ENCODE assay signal across 1 cellular context in genomic region chr11:75576017-75576416, GRCh38.
A peak's percentile ranks its signal among the peaks of the same experiment; 100 is the strongest.
TF ChIP-seq lines count a peak whose summit lies in the region.

No MANE protein-coding gene starts in this region.

TF ChIP-seq in K562, 482 proteins besides CTCF, POLR2A, EP300 and RAD21:
- TF ChIP-seq TEAD4 (IDR thresholded peaks at IDR 0.05; ENCODE audit: low read length) (no peak), TEAD4 (CRISPR knock-in tag; IDR thresholded peaks at IDR 0.05; ENCODE audit: borderline replicate concordance) (peak; percentile 18; the same call in 1 of the 2 replicates), FOXM1 (IDR thresholded peaks at IDR 0.05; ENCODE audit: low read depth) (no peak), FOXM1 (CRISPR knock-in tag; IDR thresholded peaks at IDR 0.05; ENCODE audit: low read depth) (no peak)
